Comparison of ENCODE assay signal across 8 cellular contexts in the genomic region with DNA sequence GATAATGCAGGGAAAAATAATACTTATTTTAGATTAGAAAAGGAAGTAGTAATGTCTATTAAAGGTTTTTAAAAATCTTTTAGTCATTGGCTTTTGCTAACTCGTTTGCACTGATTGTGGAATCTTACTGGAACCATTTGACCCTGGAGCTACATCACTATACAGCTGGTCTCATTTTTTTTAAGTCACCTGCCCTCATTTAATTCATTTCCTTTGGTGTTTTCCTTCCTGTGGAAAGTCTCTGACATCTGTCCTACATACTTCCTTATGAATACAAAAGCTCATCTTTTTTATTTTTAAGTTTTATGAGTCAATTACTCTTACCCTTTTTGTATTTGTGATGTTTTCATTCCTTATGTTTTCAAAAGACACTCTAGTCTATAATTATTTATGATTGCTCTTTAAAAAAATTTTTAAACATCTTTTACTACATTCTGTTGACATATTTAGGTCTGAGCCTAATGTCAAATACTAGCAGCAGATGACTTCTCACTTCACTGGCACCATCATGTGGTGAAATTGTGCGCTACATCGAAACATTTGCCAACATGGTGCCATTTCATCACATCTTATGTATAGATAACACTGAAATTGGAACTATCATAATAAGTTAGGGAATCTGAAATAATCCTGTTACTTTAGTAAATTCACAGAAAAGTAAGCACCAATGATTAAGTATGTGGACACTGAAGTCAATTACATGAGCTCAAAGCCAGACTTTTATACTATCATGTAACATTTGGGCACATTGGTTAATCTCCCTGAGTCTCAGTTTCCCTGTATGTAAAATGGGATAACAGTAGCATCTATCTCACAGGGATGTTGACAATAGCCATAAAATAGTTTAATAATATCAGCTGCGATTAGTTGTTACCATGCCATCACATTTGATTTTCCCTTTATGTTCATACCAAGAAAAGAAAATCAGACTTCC. TPM values are rescaled to one million over a fixed set of nuclear protein-coding genes. Genes with fewer than 3 reads are reported as not detected.
A peak's percentile ranks its signal among the peaks of the same experiment; 100 is the strongest.
DNase-seq lines count a peak whose midpoint lies in the region; ATAC-seq and TF ChIP-seq lines count a peak whose summit lies in the region.

No MANE protein-coding gene starts in this region.

- no peaks in the 10 kb centered on the region for H3K36me3 ChIP-seq in ascending aorta

- H3K27me3 ChIP-seq in ascending aorta: no peaks in the 10 kb centered on the region

- H3K27ac ChIP-seq in ascending aorta: no peak overlapping the region

- H3K4me1 ChIP-seq in ascending aorta: no peaks in the 10 kb centered on the region

- TF ChIP-seq CTCF in ascending aorta (IDR thresholded peaks at IDR 0.05): peak; percentile 39 to 64 (median 55)

- H3K4me3 ChIP-seq in ascending aorta: no peak overlapping the region

- peak; percentile 81 for ATAC-seq in GM21360 (IDR thresholded peaks at IDR 0.05; ENCODE audit: unreplicated experiment)
- ATAC-seq in HG02970 (IDR thresholded peaks at IDR 0.05; ENCODE audit: low FRiP score, unreplicated experiment): no peak

- intact Hi-C loops in ascending aorta (cut with DNase I): loop anchor here (5.0 to 10.0 kb wide), 2 partner anchors 392 to 1435 kb away; no protein-coding TSS in a partner anchor

- peaks cover 0 to 15% of the 10 kb centered on the region in 2 donors for H3K9me3 ChIP-seq in ascending aorta

- DNase-seq in DMS153 (lab: John Stamatoyannopoulos, UW): peak; percentile 60
- peak; percentile 65 for DNase-seq in LoVo (ENCODE audit: low spot score)
- peak in 4 of 5 experiments; percentile 7 to 71 (median 38) for DNase-seq in T-helper 2 cell
- peak in 1 of 2 donors; percentile 84 for DNase-seq in ascending aorta (ENCODE audit: low spot score in 2 of 2)
- DNase-seq in hippocampal formation (lab: John Stamatoyannopoulos, UW): peak; percentile 15 to 22
- peak; percentile 39 to 80 (median 59) for DNase-seq in stimulated activated CD4-positive, alpha-beta T cell treated with anti-CD3 and anti-CD28 coated beads, Interleukin-12 subunit alpha, Interleukin-12 subunit beta, amount 100 ng/mL, for 48 hours (ENCODE audit: low read depth in 2 of 3, low spot score in 1 of 3)

RNA-seq across cellular contexts. Expression of a gene that starts 9.4 kb away (rescaled TPM):
- 3.9 TPM for total RNA-seq in ascending aorta
